In genomic region chr4:188266386-188266785, GRCh38 we compare ENCODE assay signal across 1 cellular context.
TF ChIP-seq lines count a peak whose summit lies in the region.

No MANE protein-coding gene starts in this region.

TF ChIP-seq in IMR-90, 13 proteins besides CTCF, POLR2A, EP300 and RAD21 (continued from another document):
- TF ChIP-seq MAZ (IDR thresholded peaks at IDR 0.05; ENCODE audit: borderline replicate concordance, low read depth, low read length), result no peak
- TF ChIP-seq CEBPB (IDR thresholded peaks at IDR 0.05; ENCODE audit: low read depth, low read length), result no peak
- no peak for TF ChIP-seq CHD1 (IDR thresholded peaks at IDR 0.05; ENCODE audit: low read depth, low read length)
- TF ChIP-seq BHLHE40 (IDR thresholded peaks at IDR 0.05; ENCODE audit: low read depth, low read length), result no peak
- TF ChIP-seq ELK1 (IDR thresholded peaks at IDR 0.05; ENCODE audit: borderline replicate concordance, low read depth, low read length), result no peak
- TF ChIP-seq MAFK (IDR thresholded peaks at IDR 0.05; ENCODE audit: low read depth, low read length), result no peak
- no peak for TF ChIP-seq RFX5 (IDR thresholded peaks at IDR 0.05; ENCODE audit: low read depth, low read length)
- TF ChIP-seq MXI1 (IDR thresholded peaks at IDR 0.05; ENCODE audit: borderline replicate concordance, low read depth, low read length), result no peak
